8 cellular contexts compared by ENCODE assay signal in genomic region chr20:44959896-44960852, GRCh38.
DNase-seq lines count a peak whose midpoint lies in the region; ATAC-seq and TF ChIP-seq lines count a peak whose summit lies in the region.

Gene TOMM34 (minus strand): TSS chr20:44960397. CDS start chr20:44960333, 64 bp downstream.

- H3K4me3 ChIP-seq in AG09309 (ENCODE audit: control insufficient read depth, low read depth, low read length): peak within 1 kb of the TSS; percentile 68

- peak within 1 kb of the TSS; percentile 50 for H3K27ac ChIP-seq in caudate nucleus (ENCODE audit: low read depth, low read length)

- no peak for TF ChIP-seq CTCF in AG09309 (IDR thresholded peaks at IDR 0.05; ENCODE audit: control insufficient read depth, insufficient read depth, low read depth, low read length, missing control alignments)

- DNase-seq in AG09309 (ENCODE audit: low read depth) (peak; percentile 46), NCI-H345 treated with DMSO at 0.1 percent for 48 hours (lab: John Stamatoyannopoulos, UW; ENCODE audit: unreplicated experiment) (peak; percentile 92), caudate nucleus (lab: John Stamatoyannopoulos, UW) (peak in 60 of 61 donors; percentile 44 to 95 (median 88)), iPS-NIHi7 (ENCODE audit: extremely low spot score) (peak; percentile 98), smooth muscle cell of the brain vasculature (ENCODE audit: low read depth, low spot score) (peak; percentile 69)
- DNase-seq in activated CD4-positive, CD25-positive, alpha-beta regulatory T cell (lab: John Stamatoyannopoulos, UW): peak; percentile 89 to 92 (median 90)

- ATAC-seq in GM19025 (IDR thresholded peaks at IDR 0.05; ENCODE audit: low read depth, unreplicated experiment) (peak; percentile 92), HG03280 (IDR thresholded peaks at IDR 0.05; ENCODE audit: unreplicated experiment) (peak; percentile 87)

Comparison
In these comparisons a context has a peak if more than half of its experiments do, and no peak if none do; other contexts are left out.
1. Peak in every context shown above with its lines: DNase-seq, ATAC-seq, H3K4me3 ChIP-seq and H3K27ac ChIP-seq.
2. DNase-seq: peak in every context shown above with its lines; median percentile 98 in iPS-NIHi7; 92 in NCI-H345 treated with DMSO at 0.1 percent for 48 hours; 90 in activated CD4-positive, CD25-positive, alpha-beta regulatory T cell; 88 in caudate nucleus; 69 in smooth muscle cell of the brain vasculature; 46 in AG09309.